24 cellular contexts compared by ENCODE assay signal in the genomic region with DNA sequence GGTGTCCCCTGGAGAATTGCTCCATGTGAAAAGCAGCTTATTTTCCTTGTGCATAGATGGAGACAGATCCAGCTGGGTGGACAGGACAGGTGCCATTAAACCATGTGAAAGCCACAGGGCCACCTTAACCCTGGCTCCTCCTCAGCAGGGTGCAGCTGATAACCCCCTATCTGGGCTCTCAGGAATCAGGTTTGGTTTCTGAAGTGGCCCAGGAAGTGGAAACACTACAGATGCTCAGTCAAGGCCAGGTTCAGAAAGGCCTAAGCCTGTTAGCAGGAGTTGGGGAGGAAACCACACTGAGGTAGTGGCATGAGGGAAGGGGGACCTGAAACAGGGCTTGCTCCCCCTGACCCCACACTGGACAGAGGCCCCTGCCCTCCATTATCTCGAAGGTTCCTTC.
DNase-seq lines count a peak whose midpoint lies in the region; ATAC-seq and TF ChIP-seq lines count a peak whose summit lies in the region.
"Had no signal": no experiment of that assay in that cellular context is flagged by ENCODE, and none has a peak within 500 bp of the region (broad histone marks: within the 10 kb centered on the region; RNA-seq: fewer than 3 reads in every experiment).

No MANE protein-coding gene starts in this region.

- ATAC-seq in activated CD8-positive, alpha-beta T cell treated with anti-CD3 and anti-CD28 coated beads, Interleukin-2, amount 10 ng/mL, durations not matched to agents 7 days and 5 days: peak; percentile 35
- no peak for ATAC-seq in activated CD8-positive, alpha-beta T cell treated with anti-CD3 and anti-CD28 coated beads for 36 hours
- ATAC-seq in effector memory CD8-positive, alpha-beta T cell (replicated peaks): no peak
- ATAC-seq in HG02763 (IDR thresholded peaks at IDR 0.05; ENCODE audit: unreplicated experiment): no peak
- ATAC-seq: CD8-positive, alpha-beta T cell; K562; SK-N-SH treated with all-trans-retinoic acid at 6 μM for 48 hours had no signal

- H3K4me1 Mint-ChIP-seq in activated CD8-positive, alpha-beta T cell treated with anti-CD3 and anti-CD28 coated beads, Interleukin-2, amount 10 ng/mL, durations not matched to agents 7 days and 5 days (ENCODE audit: low read depth): peaks cover 45% of the 10 kb centered on the region
- H3K4me1 Mint-ChIP-seq in activated CD8-positive, alpha-beta T cell treated with anti-CD3 and anti-CD28 coated beads for 36 hours (ENCODE audit: low read depth): peaks cover 37% of the 10 kb centered on the region
- peaks cover 18 to 34% of the 10 kb centered on the region in 2 donors for H3K4me1 Mint-ChIP-seq in effector memory CD8-positive, alpha-beta T cell (ENCODE audit: low read depth in 2 of 2)

- CTCF ChIA-PET in activated CD8-positive, alpha-beta T cell treated with anti-CD3 and anti-CD28 coated beads, Interleukin-2, amount 10 ng/mL, durations not matched to agents 7 days and 5 days (lab: Charles Lee): interaction anchor here (2.5 kb wide), 1 partner anchor 21 kb away, joined by 10 read pairs; no protein-coding TSS in a partner anchor
- CTCF ChIA-PET in activated CD8-positive, alpha-beta T cell treated with anti-CD3 and anti-CD28 coated beads for 36 hours (lab: Charles Lee): no interaction called here
- CTCF ChIA-PET in HEK293 (lab: Yijun Ruan, JAX): interaction anchor here (1.0 kb wide), 1 partner anchor 9 kb away, joined by 3 read pairs; no protein-coding TSS in a partner anchor

- TF ChIP-seq CTCF in activated CD8-positive, alpha-beta T cell treated with anti-CD3 and anti-CD28 coated beads for 36 hours (IDR thresholded peaks at IDR 0.05): no peak
- no peak for TF ChIP-seq CTCF in HEK293 (tag by site-specific recombination; IDR thresholded peaks at IDR 0.05)

- TF ChIP-seq POLR2A in erythroblast (IDR thresholded peaks at IDR 0.05; ENCODE audit: low read length): no peak

- no peak overlapping the region for H3K4me3 Mint-ChIP-seq in activated CD8-positive, alpha-beta T cell treated with anti-CD3 and anti-CD28 coated beads, Interleukin-2, amount 10 ng/mL, durations not matched to agents 7 days and 5 days
- H3K4me3 Mint-ChIP-seq in activated CD8-positive, alpha-beta T cell treated with anti-CD3 and anti-CD28 coated beads for 36 hours: no peak overlapping the region
- H3K4me3 Mint-ChIP-seq in effector memory CD8-positive, alpha-beta T cell: no peak overlapping the region
- H3K4me3 Mint-ChIP-seq: CD8-positive, alpha-beta T cell; HFFc6 had no signal

- POLR2A ChIA-PET in activated CD8-positive, alpha-beta T cell treated with anti-CD3 and anti-CD28 coated beads, Interleukin-2, amount 10 ng/mL, durations not matched to agents 7 days and 5 days (lab: Charles Lee): no interaction called here
- POLR2A ChIA-PET in activated CD8-positive, alpha-beta T cell treated with anti-CD3 and anti-CD28 coated beads for 36 hours (lab: Charles Lee): no interaction called here
- POLR2A ChIA-PET in HEK293 (lab: Yijun Ruan, JAX): no interaction called here

- peak overlapping the region; percentile 59 for H3K27ac Mint-ChIP-seq in activated CD8-positive, alpha-beta T cell treated with anti-CD3 and anti-CD28 coated beads, Interleukin-2, amount 10 ng/mL, durations not matched to agents 7 days and 5 days
- no peak overlapping the region for H3K27ac Mint-ChIP-seq in activated CD8-positive, alpha-beta T cell treated with anti-CD3 and anti-CD28 coated beads for 36 hours
- peak overlapping the region; percentile 49 to 60 for H3K27ac Mint-ChIP-seq in effector memory CD8-positive, alpha-beta T cell
- H3K27ac Mint-ChIP-seq: CD8-positive, alpha-beta T cell; HFFc6 had no signal

- DNase-seq in activated CD8-positive, alpha-beta T cell treated with anti-CD3 and anti-CD28 coated beads, Interleukin-2, amount 10 ng/mL, durations not matched to agents 7 days and 5 days: peak; percentile 37
- DNase-seq in activated CD8-positive, alpha-beta T cell treated with anti-CD3 and anti-CD28 coated beads for 36 hours: no peak
- DNase-seq in NCI-H2107 (lab: John Stamatoyannopoulos, UW): peak; percentile 4
- DNase-seq in effector memory CD8-positive, alpha-beta T cell: no peak
- DNase-seq in erythroblast (lab: John Stamatoyannopoulos, UW): no peak
- no peak for DNase-seq in activated gamma-delta T cell (lab: John Stamatoyannopoulos, UW)
- DNase-seq: AML-193; C1 segment of cervical spinal cord; Calu3; DMS153; GDM1; H7; HFFc6; NCI-H1105; NCI-H187; NCI-H510A treated with DMSO at 0.1 percent for 48 hours; NCI-H748 treated with DMSO at 0.1 percent for 48 hours; NK-92 treated with Interleukin-12 subunit alpha and Interleukin-12 subunit beta, amount 100 ng/mL, for 24 hours; Peyer's patch had no signal

- no peak overlapping the region for H3K4me3 ChIP-seq in HEK293 (ENCODE audit: low read depth, low read length)
- H3K4me3 ChIP-seq: K562, Peyer's patch had no signal

- intact Hi-C loops in activated CD8-positive, alpha-beta T cell treated with anti-CD3 and anti-CD28 coated beads for 36 hours (cut with micrococcal nuclease): no loop called here

- H3K27ac ChIP-seq in HEK293 (ENCODE audit: extremely low read depth, low read depth, low read length): no peak overlapping the region
- H3K27ac ChIP-seq: Peyer's patch had no signal

- H3K27me3 Mint-ChIP-seq in activated CD8-positive, alpha-beta T cell treated with anti-CD3 and anti-CD28 coated beads, Interleukin-2, amount 10 ng/mL, durations not matched to agents 7 days and 5 days (ENCODE audit: low read depth): no peaks in the 10 kb centered on the region
- H3K27me3 Mint-ChIP-seq in activated CD8-positive, alpha-beta T cell treated with anti-CD3 and anti-CD28 coated beads for 36 hours: no peaks in the 10 kb centered on the region
- no peaks in the 10 kb centered on the region for H3K27me3 Mint-ChIP-seq in effector memory CD8-positive, alpha-beta T cell

- H3K9me3 ChIP-seq in HEK293 (ENCODE audit: control insufficient read depth, insufficient read depth, low read depth, low read length): no peaks in the 10 kb centered on the region
- H3K9me3 ChIP-seq: Peyer's patch had no signal

- peaks cover 5% of the 10 kb centered on the region for H3K36me3 Mint-ChIP-seq in activated CD8-positive, alpha-beta T cell treated with anti-CD3 and anti-CD28 coated beads, Interleukin-2, amount 10 ng/mL, durations not matched to agents 7 days and 5 days (ENCODE audit: low read depth)
- H3K36me3 Mint-ChIP-seq in activated CD8-positive, alpha-beta T cell treated with anti-CD3 and anti-CD28 coated beads for 36 hours (ENCODE audit: low read depth): no peaks in the 10 kb centered on the region
- no peaks in the 10 kb centered on the region for H3K36me3 Mint-ChIP-seq in effector memory CD8-positive, alpha-beta T cell (ENCODE audit: insufficient read depth)
- H3K36me3 Mint-ChIP-seq: CD8-positive, alpha-beta T cell had no signal

- H3K36me3 ChIP-seq in HEK293 (ENCODE audit: control insufficient read depth in 2 of 2, insufficient read depth in 1 of 2, low read length in 2 of 2): no peaks in the 10 kb centered on the region
- H3K36me3 ChIP-seq: Peyer's patch had no signal

- H3K4me1 ChIP-seq in HEK293 (ENCODE audit: control insufficient read depth, insufficient read depth, low read length): no peaks in the 10 kb centered on the region
- H3K4me1 ChIP-seq: Peyer's patch had no signal

- H3K9me3 Mint-ChIP-seq in activated CD8-positive, alpha-beta T cell treated with anti-CD3 and anti-CD28 coated beads, Interleukin-2, amount 10 ng/mL, durations not matched to agents 7 days and 5 days (ENCODE audit: insufficient read depth): peaks cover 11% of the 10 kb centered on the region
- peaks cover 2% of the 10 kb centered on the region for H3K9me3 Mint-ChIP-seq in activated CD8-positive, alpha-beta T cell treated with anti-CD3 and anti-CD28 coated beads for 36 hours
- no peaks in the 10 kb centered on the region for H3K9me3 Mint-ChIP-seq in effector memory CD8-positive, alpha-beta T cell
- H3K9me3 Mint-ChIP-seq: CD8-positive, alpha-beta T cell; HFFc6 had no signal

TF ChIP-seq in HEK293, 187 proteins besides CTCF, POLR2A, EP300 and RAD21:
- TF ChIP-seq REPIN1 (tag by site-specific recombination; IDR thresholded peaks at IDR 0.05; ENCODE audit: low read depth) (no peak), ZIC2 (tag by site-specific recombination; IDR thresholded peaks at IDR 0.05) (peak; percentile 77)

Comparison
In these comparisons a context has a peak if more than half of its experiments do, and no peak if none do; other contexts are left out.
1. DNase-seq: peak in activated CD8-positive, alpha-beta T cell treated with anti-CD3 and anti-CD28 coated beads, Interleukin-2, amount 10 ng/mL, durations not matched to agents 7 days and 5 days (single experiment) and NCI-H2107 (single experiment); none in activated CD8-positive, alpha-beta T cell treated with anti-CD3 and anti-CD28 coated beads for 36 hours (single experiment), effector memory CD8-positive, alpha-beta T cell (0 of 3), erythroblast (0 of 2) and activated gamma-delta T cell (single experiment).